ENCODE assay signal across 1 cellular context in the genomic region with DNA sequence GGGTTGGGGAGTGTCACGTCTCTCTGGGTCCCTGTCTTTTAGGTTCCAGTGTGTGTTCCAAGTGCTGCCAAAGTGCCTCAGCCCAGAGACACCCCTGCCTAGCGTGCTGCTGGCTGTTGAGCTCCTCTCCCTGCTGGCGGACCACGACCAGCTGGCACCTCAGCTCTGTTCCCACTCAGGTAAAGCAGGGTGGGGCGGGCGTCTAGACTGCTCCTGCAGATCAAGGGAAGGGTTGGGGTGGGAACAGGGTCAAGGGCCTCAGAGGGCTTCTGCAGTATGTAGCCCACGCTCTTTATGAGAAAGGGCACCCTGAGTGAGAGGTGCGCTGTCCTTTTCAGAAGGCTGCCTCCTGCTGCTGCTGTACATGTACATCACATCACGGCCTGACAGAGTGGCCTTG.
TF ChIP-seq lines count a peak whose summit lies in the region.

No MANE protein-coding gene starts in this region.

TF ChIP-seq in H1, 55 proteins besides CTCF, POLR2A, EP300 and RAD21:
- TF ChIP-seq KDM4A (IDR thresholded peaks at IDR 0.05; ENCODE audit: low read depth, low read length, severe bottlenecking) = no peak
- TF ChIP-seq RBBP5 (IDR thresholded peaks at IDR 0.05; ENCODE audit: borderline replicate concordance, low read depth, low read length) = no peak
- no peak for TF ChIP-seq SIN3A (conservative IDR thresholded peaks at IDR 0.05 in 1 of 2, IDR thresholded peaks at IDR 0.05 in 1 of 2; ENCODE audit: low read depth in 1 of 2, low read length in 2 of 2)
- TF ChIP-seq MAFK (IDR thresholded peaks at IDR 0.05; ENCODE audit: low read depth, low read length) = no peak
- no peak for TF ChIP-seq PHF8 (conservative IDR thresholded peaks at IDR 0.05; ENCODE audit: low read depth, low read length)
- no peak for TF ChIP-seq GTF2F1 (IDR thresholded peaks at IDR 0.05; ENCODE audit: borderline replicate concordance, low read depth, low read length)
- no peak for TF ChIP-seq GABPA (IDR thresholded peaks at IDR 0.05; ENCODE audit: borderline replicate concordance, insufficient read depth, low read length)
- TF ChIP-seq SIRT6 (IDR thresholded peaks at IDR 0.05; ENCODE audit: low read length) = no peak
- no peak for TF ChIP-seq RNF2 (IDR thresholded peaks at IDR 0.05; ENCODE audit: borderline replicate concordance, low read depth, low read length, missing control alignments, poor library complexity, severe bottlenecking)
- TF ChIP-seq TAF1 (IDR thresholded peaks at IDR 0.05; ENCODE audit: low read depth, low read length) = no peak
- TF ChIP-seq KDM5A (IDR thresholded peaks at IDR 0.05; ENCODE audit: low read length) = no peak
- no peak for TF ChIP-seq SP2 (IDR thresholded peaks at IDR 0.05; ENCODE audit: low read length)
- no peak for TF ChIP-seq TAF7 (optimal IDR thresholded peaks at IDR 0.05; ENCODE audit: borderline replicate concordance, low read depth, low read length)
- no peak for TF ChIP-seq TBP (IDR thresholded peaks at IDR 0.05; ENCODE audit: low read depth, low read length)
- TF ChIP-seq CTBP2 (IDR thresholded peaks at IDR 0.05; ENCODE audit: borderline replicate concordance, insufficient read depth, insufficient read length, low read length) = no peak
- no peak for TF ChIP-seq E2F6 (IDR thresholded peaks at IDR 0.05)
- TF ChIP-seq RXRA (IDR thresholded peaks at IDR 0.05; ENCODE audit: insufficient read depth, low read depth, low read length) = no peak
- TF ChIP-seq SP1 (IDR thresholded peaks at IDR 0.05; ENCODE audit: low read depth, low read length) = no peak
